In the genomic region with DNA sequence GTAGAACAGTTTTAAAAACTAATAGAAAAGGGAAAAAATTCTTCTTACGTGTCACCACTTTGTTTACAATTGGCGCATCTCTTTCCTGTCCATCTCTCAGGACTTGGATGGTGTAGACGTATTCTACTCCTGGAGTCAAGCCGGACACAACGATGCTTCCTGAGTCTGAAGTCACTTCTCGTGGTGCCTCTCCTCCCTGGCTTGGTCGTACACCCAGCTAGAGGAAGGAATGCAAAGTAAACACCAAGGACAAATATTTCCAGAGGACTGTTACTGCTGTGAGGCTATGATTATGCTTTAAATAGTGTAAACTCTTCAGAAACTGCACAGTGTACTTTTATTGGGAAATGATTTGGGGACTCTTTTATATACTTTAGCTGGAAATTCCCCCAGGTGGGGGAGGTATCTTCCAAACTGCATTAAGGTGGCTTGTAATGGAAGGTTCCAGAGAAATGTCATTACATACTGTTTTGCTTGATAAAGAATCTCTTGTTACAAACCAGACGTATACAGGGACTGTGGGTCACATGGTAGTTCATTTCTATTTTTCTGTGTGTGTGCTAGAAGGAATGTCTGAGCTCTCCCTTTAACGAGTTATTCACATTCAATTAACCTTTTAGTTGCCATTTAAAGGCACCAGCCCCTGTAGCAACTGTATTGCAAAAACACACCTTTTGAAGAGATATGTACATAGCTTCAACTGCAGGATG, we compare ENCODE assay signal across 1 cellular context.
TF ChIP-seq lines count a peak whose summit lies in the region.

No MANE protein-coding gene starts in this region.

TF ChIP-seq in SK-N-SH treated with all-trans-retinoic acid at 6 μM for 48 hours, 23 proteins besides CTCF, POLR2A, EP300 and RAD21 (continued from another document):
- TF ChIP-seq ZNF70 (CRISPR knock-in tag; IDR thresholded peaks at IDR 0.05) (no peak), ISL1 (CRISPR knock-in tag; IDR thresholded peaks at IDR 0.05) (no peak), BACH2 (CRISPR knock-in tag; IDR thresholded peaks at IDR 0.05; ENCODE audit: borderline replicate concordance) (no peak), OSR1 (CRISPR knock-in tag; IDR thresholded peaks at IDR 0.05) (no peak), CSDC2 (CRISPR knock-in tag; IDR thresholded peaks at IDR 0.05) (no peak), ZNF8 (CRISPR knock-in tag; IDR thresholded peaks at IDR 0.05) (no peak), SNAI2 (CRISPR knock-in tag; IDR thresholded peaks at IDR 0.05) (no peak), ZC3H10 (CRISPR knock-in tag; IDR thresholded peaks at IDR 0.05) (no peak), RARB (CRISPR knock-in tag; IDR thresholded peaks at IDR 0.05) (no peak)
- TF ChIP-seq, protein P1, sequence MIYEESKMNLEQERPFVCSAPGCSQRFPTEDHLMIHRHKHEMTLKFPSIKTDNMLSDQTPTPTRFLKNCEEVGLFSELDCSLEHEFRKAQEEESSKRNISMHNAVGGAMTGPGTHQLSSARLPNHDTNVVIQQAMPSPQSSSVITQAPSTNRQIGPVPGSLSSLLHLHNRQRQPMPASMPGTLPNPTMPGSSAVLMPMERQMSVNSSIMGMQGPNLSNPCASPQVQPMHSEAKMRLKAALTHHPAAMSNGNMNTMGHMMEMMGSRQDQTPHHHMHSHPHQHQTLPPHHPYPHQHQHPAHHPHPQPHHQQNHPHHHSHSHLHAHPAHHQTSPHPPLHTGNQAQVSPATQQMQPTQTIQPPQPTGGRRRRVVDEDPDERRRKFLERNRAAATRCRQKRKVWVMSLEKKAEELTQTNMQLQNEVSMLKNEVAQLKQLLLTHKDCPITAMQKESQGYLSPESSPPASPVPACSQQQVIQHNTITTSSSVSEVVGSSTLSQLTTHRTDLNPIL (CRISPR knock-in tag; IDR thresholded peaks at IDR 0.05; ENCODE audit: low read depth) = no peak
TF ChIP-seq in SK-N-SH treated with all-trans-retinoic acid at 6 μM for 48 hours: peak in this region for 0.
